In genomic region chr19:14517446-14517839, GRCh38 we compare ENCODE assay signal across 8 cellular contexts. TPM values are rescaled to one million over a fixed set of nuclear protein-coding genes. Genes with fewer than 3 reads are reported as not detected.
DNase-seq lines count a peak whose midpoint lies in the region; ATAC-seq and TF ChIP-seq lines count a peak whose summit lies in the region.

No MANE protein-coding gene starts in this region.

- H3K9me3 ChIP-seq in right lobe of liver (no peaks in the 10 kb centered on the region), transverse colon (no peaks in the 10 kb centered on the region)

- no peak for TF ChIP-seq EP300 in transverse colon (IDR thresholded peaks at IDR 0.05; ENCODE audit: low read depth)

- 1% methylated on average over 19 of the region's 32 CpGs for WGBS in right lobe of liver (ENCODE audit: insufficient coverage, low coverage, low lambda C conversion rate, missing lambda C conversion rate)
- WGBS in transverse colon (ENCODE audit: low coverage in 1 of 2), 2 donors = 0% methylated on average over 19 of the region's 32 CpGs; no CpG with 5 or more reads in 1 of the 2 donors

- no peak for TF ChIP-seq CTCF in AG10803 (conservative IDR thresholded peaks at IDR 0.05; ENCODE audit: low read length)
- TF ChIP-seq CTCF in right lobe of liver (IDR thresholded peaks at IDR 0.05) = no peak
- TF ChIP-seq CTCF in transverse colon (IDR thresholded peaks at IDR 0.05) = no peak

- in situ Hi-C loops in transverse colon (cut with MboI; ENCODE audit: low pct_ligation_motif_present in 1 of 4, low pct_unique_long_range_greater_than_20kb in 1 of 4, low sequenced_read_pairs in 3 of 4) = no loop called here

- DNase-seq in AG10803 (ENCODE audit: low read depth) = peak; percentile 35
- DNase-seq in HEK293T (ENCODE audit: extremely low spot score) = peak; percentile 19
- peak; percentile 56 for DNase-seq in astrocyte of the hippocampus (ENCODE audit: low read depth, low spot score)
- no peak for DNase-seq in right lobe of liver
- DNase-seq in transverse colon = peak; percentile 26
- no peak for DNase-seq in NOMO-1 treated with dmso at 0.1 percent for 144 hours (lab: John Stamatoyannopoulos, UW; ENCODE audit: unreplicated experiment)
- no peak for DNase-seq in inferior parietal cortex (ENCODE audit: extremely low spot score)
- DNase-seq in NCI-H510A treated with DMSO at 0.1 percent for 48 hours (lab: John Stamatoyannopoulos, UW) = no peak

- no peak for TF ChIP-seq POLR2A in right lobe of liver (IDR thresholded peaks at IDR 0.05)
- no peak for TF ChIP-seq POLR2A in transverse colon (IDR thresholded peaks at IDR 0.05)

- H3K4me1 ChIP-seq in right lobe of liver = peaks cover 0 to 60% (median 22%) of the 10 kb centered on the region in 4 donors
- H3K4me1 ChIP-seq in transverse colon = peaks cover 24 to 60% (median 37%) of the 10 kb centered on the region in 4 donors

- CTCF ChIA-PET in HEK293T (lab: Yijun Ruan, JAX) = interaction anchor here (1.9 kb wide), 1 partner anchor 13 kb away, joined by 7 read pairs; no protein-coding TSS in a partner anchor

- no peaks in the 10 kb centered on the region for H3K27me3 ChIP-seq in right lobe of liver
- H3K27me3 ChIP-seq in transverse colon = no peaks in the 10 kb centered on the region

- H3K4me3 ChIP-seq in AG10803 (ENCODE audit: low read length) = peak overlapping the region; percentile 95
- H3K4me3 ChIP-seq in right lobe of liver = peak overlapping the region; percentile 73 to 98 (median 86)
- H3K4me3 ChIP-seq in transverse colon = peak overlapping the region; percentile 64 to 99 (median 94)

- H3K36me3 ChIP-seq in right lobe of liver = peaks cover 0 to 27% (median 15%) of the 10 kb centered on the region in 4 donors
- H3K36me3 ChIP-seq in transverse colon = peaks cover 0 to 25% (median 13%) of the 10 kb centered on the region in 4 donors

- no peak for ATAC-seq in right lobe of liver

- POLR2A ChIA-PET in HEK293T (lab: Yijun Ruan, JAX) = interaction anchor here (0.7 to 2.0 kb wide), 13 partner anchors 8 to 152 kb away, joined by 3 to 53 read pairs (median 6); partner anchors contain the start of gene GIPC1

- H3K27ac ChIP-seq in right lobe of liver (peak overlapping the region; percentile 100), transverse colon (peak overlapping the region; percentile 98 to 100 (median 100))

- intact Hi-C loops in right lobe of liver (cut with DNase I) = no loop called here
- intact Hi-C loops in transverse colon (cut with DNase I; ENCODE audit: low total_unique reads) = loop anchor here (10.0 kb wide), 1 partner anchor 1363 kb away; the partner anchor contains the start of genes IER2 and STX10

TF ChIP-seq in HEK293T, 16 proteins besides CTCF, POLR2A, EP300 and RAD21:
- no peak for TF ChIP-seq FOXA1 (IDR thresholded peaks at IDR 0.05)
- TF ChIP-seq FOXM1 (IDR thresholded peaks at IDR 0.05; ENCODE audit: borderline replicate concordance) = no peak
- TF ChIP-seq SP1 (IDR thresholded peaks at IDR 0.05) = no peak
- no peak for TF ChIP-seq BHLHE40 (IDR thresholded peaks at IDR 0.05; ENCODE audit: borderline replicate concordance)
- TF ChIP-seq NFRKB (IDR thresholded peaks at IDR 0.05) = no peak
- TF ChIP-seq ARNT (IDR thresholded peaks at IDR 0.05) = no peak
- TF ChIP-seq CTBP1 (IDR thresholded peaks at IDR 0.05; ENCODE audit: borderline replicate concordance) = no peak
- TF ChIP-seq L3MBTL2 (conservative IDR thresholded peaks at IDR 0.05) = no peak
- no peak for TF ChIP-seq ELF4 (IDR thresholded peaks at IDR 0.05)
- TF ChIP-seq ZNF384 (IDR thresholded peaks at IDR 0.05) = no peak
- no peak for TF ChIP-seq FOXK2 (IDR thresholded peaks at IDR 0.05)
- TF ChIP-seq LEF1 (IDR thresholded peaks at IDR 0.05; ENCODE audit: borderline replicate concordance) = no peak
- no peak for TF ChIP-seq PKNOX1 (IDR thresholded peaks at IDR 0.05)
- no peak for TF ChIP-seq SUZ12 (IDR thresholded peaks at IDR 0.05)
- TF ChIP-seq TARDBP (IDR thresholded peaks at IDR 0.05) = no peak

RNA-seq across cellular contexts. Expression of gene DNAJB1, which starts 0.8 kb away (rescaled TPM):
- 10 to 100 TPM; 35.7 to 76.8 (median 52.1) TPM for total RNA-seq in right lobe of liver
- total RNA-seq in transverse colon = 100 to 1,000 TPM in 2 of 4 donors, 10 to 100 TPM in 2; 20.3 to 111 (median 93.8) TPM

RNA-seq across cellular contexts. Expression of gene TECR, which starts 12.0 kb away (rescaled TPM):
- total RNA-seq in right lobe of liver = 10 to 100 TPM; 37.9 to 99.0 (median 77.0) TPM
- total RNA-seq in transverse colon = 100 to 1,000 TPM in 1 of 4 donors, 10 to 100 TPM in 3; 36.6 to 145 (median 69.3) TPM

RNA-seq across cellular contexts. Expression of gene GIPC1, which starts 21.5 kb away (rescaled TPM):
- total RNA-seq in right lobe of liver (10 to 100 TPM; 25.2 to 63.5 (median 29.8) TPM), transverse colon (100 to 1,000 TPM; 295 to 569 (median 362) TPM)

RNA-seq across cellular contexts. Expression of gene PTGER1, which starts 42.3 kb away (rescaled TPM):
- under 1 TPM in 4 of 6 experiments, not detected in 2; 0.16 to 0.32 (median 0.29) TPM for total RNA-seq in right lobe of liver
- 1 to 10 TPM in 2 of 4 donors, not detected in 2; 1.1 to 1.2 TPM for total RNA-seq in transverse colon

RNA-seq across cellular contexts. Expression of gene NDUFB7, which starts 54.4 kb away (rescaled TPM):
- total RNA-seq in right lobe of liver = 100 to 1,000 TPM in 4 of 6 experiments, 10 to 100 TPM in 2; 81.7 to 275 (median 112) TPM
- 100 to 1,000 TPM; 380 to 710 (median 454) TPM for total RNA-seq in transverse colon

Comparison
In these comparisons a context has a peak if more than half of its experiments do, and no peak if none do; other contexts are left out.
1. DNase-seq: peak in AG10803 (single experiment), HEK293T (single experiment), astrocyte of the hippocampus (single experiment) and transverse colon (single experiment); none in right lobe of liver (0 of 3), NOMO-1 treated with dmso at 0.1 percent for 144 hours (single experiment), inferior parietal cortex (single experiment) and NCI-H510A treated with DMSO at 0.1 percent for 48 hours (single experiment).
2. RNA of gene GIPC1, which starts 21.5 kb away (total RNA-seq): 295 to 569 TPM in transverse colon; 25.2 to 63.5 TPM in right lobe of liver; every median in the first group is over 4 times any median in the second.
3. Peak in every context shown above with its lines, with median percentiles within 50 percentile points of each other: H3K4me3 ChIP-seq.